24 cellular contexts compared by ENCODE assay signal in the genomic region with DNA sequence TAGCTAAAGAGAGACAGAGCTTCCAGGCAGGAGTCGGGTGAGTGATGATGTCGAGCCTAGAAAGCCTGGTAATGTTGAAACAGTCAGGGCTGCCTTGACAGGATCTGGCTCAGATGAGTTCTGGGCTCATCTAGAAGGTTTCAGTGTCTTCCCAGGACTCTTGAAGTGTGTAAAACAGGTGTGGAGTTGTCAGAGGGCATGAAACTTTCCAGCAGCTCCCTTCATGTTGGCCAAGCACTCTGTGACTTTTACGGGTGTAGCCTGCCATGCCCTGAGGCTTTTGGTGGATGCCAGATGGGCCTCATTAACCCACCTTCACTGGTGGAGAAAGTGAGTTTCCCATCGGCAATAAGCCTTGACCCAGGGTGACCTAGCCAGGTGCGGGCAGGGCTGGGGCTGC.
DNase-seq lines count a peak whose midpoint lies in the region; ATAC-seq and TF ChIP-seq lines count a peak whose summit lies in the region.
"Had no signal": no experiment of that assay in that cellular context is flagged by ENCODE, and none has a peak within 500 bp of the region (broad histone marks: within the 10 kb centered on the region; RNA-seq: fewer than 3 reads in every experiment).

No MANE protein-coding gene starts in this region.

- H3K9me3 Mint-ChIP-seq in activated naive CD8-positive, alpha-beta T cell (ENCODE audit: low read depth): no peaks in the 10 kb centered on the region
- no peaks in the 10 kb centered on the region for H3K9me3 Mint-ChIP-seq in activated naive CD8-positive, alpha-beta T cell treated with anti-CD3 and anti-CD28 coated beads for 36 hours
- peaks cover 3% of the 10 kb centered on the region for H3K9me3 Mint-ChIP-seq in glutamatergic neuron (ENCODE audit: unreplicated experiment)
- H3K9me3 Mint-ChIP-seq: activated T-cell treated with anti-CD3 and anti-CD28 coated beads, Interleukin-2, amount 50 U/mL, for 24 hours; neural progenitor cell had no signal

- no peak overlapping the region for H3K4me3 ChIP-seq in thyroid gland (replicated peaks in 1 of 3)
- H3K4me3 ChIP-seq: BLaER1 treated with 17β-estradiol and CSF1 and Interleukin-3, amounts not matched to agents 10 nM and 100 nM; lower lobe of right lung; neural progenitor cell; skin epidermis had no signal

- H3K36me3 ChIP-seq in thyroid gland: no peaks in the 10 kb centered on the region
- H3K36me3 ChIP-seq: BLaER1 treated with 17β-estradiol and CSF1 and Interleukin-3, amounts not matched to agents 10 nM and 100 nM; lower lobe of right lung; neural progenitor cell had no signal

- H3K4me1 ChIP-seq in thyroid gland: peaks cover 17 to 39% of the 10 kb centered on the region in 2 donors
- H3K4me1 ChIP-seq: neural progenitor cell had no signal

- no peak for ATAC-seq in GM21381 (IDR thresholded peaks at IDR 0.05; ENCODE audit: unreplicated experiment)
- ATAC-seq: HCT116, lower lobe of right lung had no signal

- H3K27me3 ChIP-seq in thyroid gland: no peaks in the 10 kb centered on the region
- H3K27me3 ChIP-seq: BLaER1 treated with 17β-estradiol and CSF1 and Interleukin-3, amounts not matched to agents 10 nM and 100 nM; neural progenitor cell had no signal

- no peak for TF ChIP-seq POLR2A in thyroid gland (IDR thresholded peaks at IDR 0.05)

- peaks cover 46% of the 10 kb centered on the region for H3K4me1 Mint-ChIP-seq in activated naive CD8-positive, alpha-beta T cell (ENCODE audit: low read depth)
- H3K4me1 Mint-ChIP-seq in activated naive CD8-positive, alpha-beta T cell treated with anti-CD3 and anti-CD28 coated beads for 36 hours: peaks cover 37% of the 10 kb centered on the region
- H3K4me1 Mint-ChIP-seq in glutamatergic neuron (ENCODE audit: low read depth, unreplicated experiment): peaks cover 27% of the 10 kb centered on the region

- POLR2A ChIA-PET in RWPE1 (lab: Yijun Ruan, JAX; ENCODE audit: low non-redundant PET): no interaction called here

- TF ChIP-seq CTCF in RWPE1 (conservative IDR thresholded peaks at IDR 0.05; ENCODE audit: low read depth): no peak
- TF ChIP-seq CTCF in glutamatergic neuron (IDR thresholded peaks at IDR 0.05; ENCODE audit: partially characterized antibody, unreplicated experiment): no peak
- no peak for TF ChIP-seq CTCF in thyroid gland (IDR thresholded peaks at IDR 0.05)

- H3K9me3 ChIP-seq in thyroid gland: no peaks in the 10 kb centered on the region
- H3K9me3 ChIP-seq: BLaER1 treated with 17β-estradiol and CSF1 and Interleukin-3, amounts not matched to agents 10 nM and 100 nM; lower lobe of right lung had no signal

- H3K36me3 Mint-ChIP-seq in activated naive CD8-positive, alpha-beta T cell: peaks cover 2% of the 10 kb centered on the region
- H3K36me3 Mint-ChIP-seq in activated naive CD8-positive, alpha-beta T cell treated with anti-CD3 and anti-CD28 coated beads for 36 hours: no peaks in the 10 kb centered on the region
- no peaks in the 10 kb centered on the region for H3K36me3 Mint-ChIP-seq in glutamatergic neuron (ENCODE audit: unreplicated experiment)
- H3K36me3 Mint-ChIP-seq: neural progenitor cell had no signal

- DNase-seq in activated naive CD8-positive, alpha-beta T cell treated with anti-CD3 and anti-CD28 coated beads for 36 hours: no peak
- no peak for DNase-seq in RWPE1 (ENCODE audit: low spot score)
- no peak for DNase-seq in glutamatergic neuron
- no peak for DNase-seq in thyroid gland
- no peak for DNase-seq in T-helper 9 cell
- no peak for DNase-seq in NCI-H1048 (lab: John Stamatoyannopoulos, UW)
- DNase-seq: activated CD4-positive, CD25-positive, alpha-beta regulatory T cell; activated naive CD4-positive, alpha-beta T cell; activated T-cell treated with anti-CD3 and anti-CD28 coated beads, Interleukin-2, amount 50 U/mL, for 24 hours; IMR-90; kidney; lower lobe of right lung; NCI-H1105; NCI-H2029 treated with DMSO at 0.1 percent for 48 hours; NCI-H226; NCI-H748 treated with DMSO at 0.1 percent for 48 hours; Right ventricle myocardium superior; stimulated activated CD4-positive, alpha-beta T cell treated with anti-CD3 and anti-CD28 coated beads, Interleukin-1b, Interleukin-23, amount 100 ng/mL, for 48 hours had no signal

- CTCF ChIA-PET in RWPE1 (lab: Yijun Ruan, JAX): no interaction called here

- peak overlapping the region; percentile 57 for H3K27ac ChIP-seq in RWPE1
- H3K27ac ChIP-seq in thyroid gland: peak overlapping the region in 2 of 3 donors; percentile 34 to 92
- H3K27ac ChIP-seq: BLaER1 treated with 17β-estradiol and CSF1 and Interleukin-3, amounts not matched to agents 10 nM and 100 nM; lower lobe of right lung; neural progenitor cell had no signal

- intact Hi-C loops in thyroid gland (cut with DNase I): no loop called here

- no peaks in the 10 kb centered on the region for H3K27me3 Mint-ChIP-seq in activated naive CD8-positive, alpha-beta T cell
- no peaks in the 10 kb centered on the region for H3K27me3 Mint-ChIP-seq in activated naive CD8-positive, alpha-beta T cell treated with anti-CD3 and anti-CD28 coated beads for 36 hours
- peaks cover 6% of the 10 kb centered on the region for H3K27me3 Mint-ChIP-seq in glutamatergic neuron (ENCODE audit: unreplicated experiment)
- H3K27me3 Mint-ChIP-seq: activated T-cell treated with anti-CD3 and anti-CD28 coated beads, Interleukin-2, amount 50 U/mL, for 24 hours had no signal

- 78 to 79% methylated on average over 5 of the region's 5 CpGs for WGBS in thyroid gland, 2 donors

- no peak overlapping the region for H3K27ac Mint-ChIP-seq in activated naive CD8-positive, alpha-beta T cell
- no peak overlapping the region for H3K27ac Mint-ChIP-seq in activated naive CD8-positive, alpha-beta T cell treated with anti-CD3 and anti-CD28 coated beads for 36 hours
- H3K27ac Mint-ChIP-seq in glutamatergic neuron (ENCODE audit: unreplicated experiment): no peak overlapping the region
- H3K27ac Mint-ChIP-seq: activated T-cell treated with anti-CD3 and anti-CD28 coated beads, Interleukin-2, amount 50 U/mL, for 24 hours; neural progenitor cell had no signal

- H3K4me3 Mint-ChIP-seq in activated naive CD8-positive, alpha-beta T cell: peak overlapping the region; percentile 9
- no peak overlapping the region for H3K4me3 Mint-ChIP-seq in activated naive CD8-positive, alpha-beta T cell treated with anti-CD3 and anti-CD28 coated beads for 36 hours
- peak overlapping the region; percentile 9 for H3K4me3 Mint-ChIP-seq in glutamatergic neuron (ENCODE audit: unreplicated experiment)
- H3K4me3 Mint-ChIP-seq: activated T-cell treated with anti-CD3 and anti-CD28 coated beads, Interleukin-2, amount 50 U/mL, for 24 hours; neural progenitor cell had no signal
